1 cellular context compared by ENCODE assay signal in the genomic region with DNA sequence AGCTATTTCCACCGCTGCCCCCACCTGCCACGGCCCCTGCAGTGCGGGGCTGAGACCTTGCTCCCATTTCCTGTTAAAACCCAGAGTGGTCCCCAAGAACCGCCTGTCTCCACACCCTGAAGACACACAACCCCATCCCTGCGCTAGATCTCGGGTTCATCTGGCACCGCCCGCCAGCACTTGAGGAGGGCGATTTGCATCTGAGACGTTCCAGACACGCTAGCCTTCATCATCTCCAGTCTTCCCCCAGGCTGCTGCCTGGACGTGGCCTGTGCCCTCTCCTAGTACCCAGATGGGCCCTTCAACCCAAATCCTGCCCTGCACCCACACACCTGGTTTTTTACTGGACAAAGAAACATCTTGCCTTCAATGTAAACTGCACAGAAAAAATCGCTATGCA.
TF ChIP-seq lines count a peak whose summit lies in the region.

No MANE protein-coding gene starts in this region.

TF ChIP-seq in HepG2, 621 proteins besides CTCF, POLR2A, EP300 and RAD21:
- TF ChIP-seq KAT8 (CRISPR knock-in tag; IDR thresholded peaks at IDR 0.05) (no peak), EED (CRISPR knock-in tag; IDR thresholded peaks at IDR 0.05) (no peak), ZNF709 (CRISPR knock-in tag; IDR thresholded peaks at IDR 0.05) (no peak), ZNF749 (CRISPR knock-in tag; IDR thresholded peaks at IDR 0.05; ENCODE audit: borderline replicate concordance) (no peak), FOXA1 (IDR thresholded peaks at IDR 0.05) (no peak), FOXA1 (CRISPR knock-in tag; IDR thresholded peaks at IDR 0.05) (no peak), SKI (IDR thresholded peaks at IDR 0.05; ENCODE audit: partially characterized antibody) (no peak), ZNF761 (CRISPR knock-in tag; conservative IDR thresholded peaks at IDR 0.05) (no peak), ZNF549 (CRISPR knock-in tag; IDR thresholded peaks at IDR 0.05) (no peak), ZNF138 (CRISPR knock-in tag; IDR thresholded peaks at IDR 0.05; ENCODE audit: low read depth) (no peak)
- TF ChIP-seq, protein P1, sequence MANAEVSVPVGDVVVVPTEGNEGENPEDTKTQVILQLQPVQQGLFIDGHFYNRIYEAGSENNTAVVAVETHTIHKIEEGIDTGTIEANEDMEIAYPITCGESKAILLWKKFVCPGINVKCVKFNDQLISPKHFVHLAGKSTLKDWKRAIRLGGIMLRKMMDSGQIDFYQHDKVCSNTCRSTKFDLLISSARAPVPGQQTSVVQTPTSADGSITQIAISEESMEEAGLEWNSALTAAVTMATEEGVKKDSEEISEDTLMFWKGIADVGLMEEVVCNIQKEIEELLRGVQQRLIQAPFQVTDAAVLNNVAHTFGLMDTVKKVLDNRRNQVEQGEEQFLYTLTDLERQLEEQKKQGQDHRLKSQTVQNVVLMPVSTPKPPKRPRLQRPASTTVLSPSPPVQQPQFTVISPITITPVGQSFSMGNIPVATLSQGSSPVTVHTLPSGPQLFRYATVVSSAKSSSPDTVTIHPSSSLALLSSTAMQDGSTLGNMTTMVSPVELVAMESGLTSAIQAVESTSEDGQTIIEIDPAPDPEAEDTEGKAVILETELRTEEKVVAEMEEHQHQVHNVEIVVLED (CRISPR knock-in tag; IDR thresholded peaks at IDR 0.05; ENCODE audit: borderline replicate concordance): no peak
- TF ChIP-seq, protein P2, sequence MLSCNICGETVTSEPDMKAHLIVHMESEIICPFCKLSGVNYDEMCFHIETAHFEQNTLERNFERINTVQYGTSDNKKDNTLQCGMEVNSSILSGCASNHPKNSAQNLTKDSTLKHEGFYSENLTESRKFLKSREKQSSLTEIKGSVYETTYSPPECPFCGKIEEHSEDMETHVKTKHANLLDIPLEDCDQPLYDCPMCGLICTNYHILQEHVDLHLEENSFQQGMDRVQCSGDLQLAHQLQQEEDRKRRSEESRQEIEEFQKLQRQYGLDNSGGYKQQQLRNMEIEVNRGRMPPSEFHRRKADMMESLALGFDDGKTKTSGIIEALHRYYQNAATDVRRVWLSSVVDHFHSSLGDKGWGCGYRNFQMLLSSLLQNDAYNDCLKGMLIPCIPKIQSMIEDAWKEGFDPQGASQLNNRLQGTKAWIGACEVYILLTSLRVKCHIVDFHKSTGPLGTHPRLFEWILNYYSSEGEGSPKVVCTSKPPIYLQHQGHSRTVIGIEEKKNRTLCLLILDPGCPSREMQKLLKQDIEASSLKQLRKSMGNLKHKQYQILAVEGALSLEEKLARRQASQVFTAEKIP (CRISPR knock-in tag; IDR thresholded peaks at IDR 0.05; ENCODE audit: borderline replicate concordance): no peak
- TF ChIP-seq, protein P3, sequence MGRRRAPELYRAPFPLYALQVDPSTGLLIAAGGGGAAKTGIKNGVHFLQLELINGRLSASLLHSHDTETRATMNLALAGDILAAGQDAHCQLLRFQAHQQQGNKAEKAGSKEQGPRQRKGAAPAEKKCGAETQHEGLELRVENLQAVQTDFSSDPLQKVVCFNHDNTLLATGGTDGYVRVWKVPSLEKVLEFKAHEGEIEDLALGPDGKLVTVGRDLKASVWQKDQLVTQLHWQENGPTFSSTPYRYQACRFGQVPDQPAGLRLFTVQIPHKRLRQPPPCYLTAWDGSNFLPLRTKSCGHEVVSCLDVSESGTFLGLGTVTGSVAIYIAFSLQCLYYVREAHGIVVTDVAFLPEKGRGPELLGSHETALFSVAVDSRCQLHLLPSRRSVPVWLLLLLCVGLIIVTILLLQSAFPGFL (CRISPR knock-in tag; IDR thresholded peaks at IDR 0.05): no peak
- TF ChIP-seq, protein P4, sequence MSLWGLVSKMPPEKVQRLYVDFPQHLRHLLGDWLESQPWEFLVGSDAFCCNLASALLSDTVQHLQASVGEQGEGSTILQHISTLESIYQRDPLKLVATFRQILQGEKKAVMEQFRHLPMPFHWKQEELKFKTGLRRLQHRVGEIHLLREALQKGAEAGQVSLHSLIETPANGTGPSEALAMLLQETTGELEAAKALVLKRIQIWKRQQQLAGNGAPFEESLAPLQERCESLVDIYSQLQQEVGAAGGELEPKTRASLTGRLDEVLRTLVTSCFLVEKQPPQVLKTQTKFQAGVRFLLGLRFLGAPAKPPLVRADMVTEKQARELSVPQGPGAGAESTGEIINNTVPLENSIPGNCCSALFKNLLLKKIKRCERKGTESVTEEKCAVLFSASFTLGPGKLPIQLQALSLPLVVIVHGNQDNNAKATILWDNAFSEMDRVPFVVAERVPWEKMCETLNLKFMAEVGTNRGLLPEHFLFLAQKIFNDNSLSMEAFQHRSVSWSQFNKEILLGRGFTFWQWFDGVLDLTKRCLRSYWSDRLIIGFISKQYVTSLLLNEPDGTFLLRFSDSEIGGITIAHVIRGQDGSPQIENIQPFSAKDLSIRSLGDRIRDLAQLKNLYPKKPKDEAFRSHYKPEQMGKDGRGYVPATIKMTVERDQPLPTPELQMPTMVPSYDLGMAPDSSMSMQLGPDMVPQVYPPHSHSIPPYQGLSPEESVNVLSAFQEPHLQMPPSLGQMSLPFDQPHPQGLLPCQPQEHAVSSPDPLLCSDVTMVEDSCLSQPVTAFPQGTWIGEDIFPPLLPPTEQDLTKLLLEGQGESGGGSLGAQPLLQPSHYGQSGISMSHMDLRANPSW (CRISPR knock-in tag; IDR thresholded peaks at IDR 0.05; ENCODE audit: borderline replicate concordance): no peak
- TF ChIP-seq, protein P5, sequence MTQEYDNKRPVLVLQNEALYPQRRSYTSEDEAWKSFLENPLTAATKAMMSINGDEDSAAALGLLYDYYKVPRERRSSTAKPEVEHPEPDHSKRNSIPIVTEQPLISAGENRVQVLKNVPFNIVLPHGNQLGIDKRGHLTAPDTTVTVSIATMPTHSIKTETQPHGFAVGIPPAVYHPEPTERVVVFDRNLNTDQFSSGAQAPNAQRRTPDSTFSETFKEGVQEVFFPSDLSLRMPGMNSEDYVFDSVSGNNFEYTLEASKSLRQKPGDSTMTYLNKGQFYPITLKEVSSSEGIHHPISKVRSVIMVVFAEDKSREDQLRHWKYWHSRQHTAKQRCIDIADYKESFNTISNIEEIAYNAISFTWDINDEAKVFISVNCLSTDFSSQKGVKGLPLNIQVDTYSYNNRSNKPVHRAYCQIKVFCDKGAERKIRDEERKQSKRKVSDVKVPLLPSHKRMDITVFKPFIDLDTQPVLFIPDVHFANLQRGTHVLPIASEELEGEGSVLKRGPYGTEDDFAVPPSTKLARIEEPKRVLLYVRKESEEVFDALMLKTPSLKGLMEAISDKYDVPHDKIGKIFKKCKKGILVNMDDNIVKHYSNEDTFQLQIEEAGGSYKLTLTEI (CRISPR knock-in tag; conservative IDR thresholded peaks at IDR 0.05): no peak
